10 cellular contexts compared by ENCODE assay signal in the genomic region with DNA sequence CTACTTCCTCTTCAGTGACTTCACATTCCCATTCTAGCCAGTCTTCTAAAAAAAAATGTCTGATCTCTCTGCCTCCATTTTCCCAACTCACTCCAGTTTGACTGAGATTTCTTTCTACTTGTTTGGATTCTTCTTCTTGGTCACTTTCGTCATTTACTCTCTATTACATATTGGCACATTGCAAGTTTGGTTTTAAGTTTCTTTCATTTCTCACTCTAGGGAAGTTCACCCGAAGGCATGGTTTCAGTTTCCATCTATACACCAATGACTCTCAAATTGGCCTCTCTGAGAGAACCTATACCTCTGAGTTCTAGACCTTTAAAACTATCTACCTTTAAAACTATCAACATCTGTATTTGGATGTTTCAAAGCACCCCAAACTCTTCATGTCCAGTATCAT. TPM values are rescaled to one million over a fixed set of nuclear protein-coding genes. Genes with fewer than 3 reads are reported as not detected.
DNase-seq lines count a peak whose midpoint lies in the region; ATAC-seq, FAIRE-seq and TF ChIP-seq lines count a peak whose summit lies in the region.
"Had no signal": no experiment of that assay in that cellular context is flagged by ENCODE, and none has a peak within 500 bp of the region (broad histone marks: within the 10 kb centered on the region; RNA-seq: fewer than 3 reads in every experiment).

No MANE protein-coding gene starts in this region.

- FAIRE-seq in kidney (lab: Jason Lieb, UNC): no peak

- H3K79me2 ChIP-seq in hepatocyte: no peaks in the 10 kb centered on the region

- H3K9me3 ChIP-seq in kidney (ENCODE audit: control insufficient read depth in 1 of 2, low read length in 2 of 2) (no peaks in the 10 kb centered on the region), hepatocyte (ENCODE audit: low read depth) (no peaks in the 10 kb centered on the region)
- H3K9me3 ChIP-seq: testis had no signal

- CTCF ChIA-PET in RWPE1 (lab: Yijun Ruan, JAX): no interaction called here

- H3K36me3 ChIP-seq in kidney (ENCODE audit: control insufficient read depth in 1 of 2, insufficient read depth in 2 of 2, low read length in 2 of 2) (no peaks in the 10 kb centered on the region), hepatocyte (replicated peaks; ENCODE audit: insufficient read depth, low read depth) (no peaks in the 10 kb centered on the region)

- no peak overlapping the region for H3K9ac ChIP-seq in kidney (ENCODE audit: low read length in 2 of 2)

- H3K4me1 ChIP-seq in kidney (ENCODE audit: control insufficient read depth in 1 of 2, insufficient read depth in 1 of 2, low read depth in 1 of 2, low read length in 2 of 2) (no peaks in the 10 kb centered on the region), hepatocyte (ENCODE audit: insufficient read depth) (no peaks in the 10 kb centered on the region)
- H3K4me1 ChIP-seq: testis had no signal

- WGBS in hepatocyte (ENCODE audit: low lambda C conversion rate, missing lambda C conversion rate): 97% methylated on average over 2 of the region's 2 CpGs

- DNase-seq in fibroblast of peridontal ligament (ENCODE audit: extremely low read depth): peak; percentile 50
- no peak for DNase-seq in RWPE1 (ENCODE audit: low spot score)
- DNase-seq in kidney: no peak
- DNase-seq in NCI-H524 treated with DMSO at 0.1 percent for 48 hours (lab: John Stamatoyannopoulos, UW): no peak
- DNase-seq in hepatocyte (ENCODE audit: low spot score): no peak
- DNase-seq: NCI-H2171, testis had no signal

- H3K27me3 ChIP-seq in hepatocyte: no peaks in the 10 kb centered on the region
- H3K27me3 ChIP-seq: testis had no signal

- no peaks in the 10 kb centered on the region for H4K20me1 ChIP-seq in hepatocyte (ENCODE audit: insufficient read depth, poor library complexity, severe bottlenecking)

- H2AFZ ChIP-seq in hepatocyte: no peak overlapping the region

- H3K9me2 ChIP-seq in hepatocyte (replicated peaks; ENCODE audit: insufficient read depth): no peaks in the 10 kb centered on the region

- POLR2A ChIA-PET in RWPE1 (lab: Yijun Ruan, JAX; ENCODE audit: low non-redundant PET): no interaction called here

- H3K27ac ChIP-seq in RWPE1: no peak overlapping the region
- no peak overlapping the region for H3K27ac ChIP-seq in kidney (ENCODE audit: low read depth in 2 of 2, low read length in 2 of 2)
- no peak overlapping the region for H3K27ac ChIP-seq in hepatocyte
- H3K27ac ChIP-seq: testis had no signal

- H3K4me3 ChIP-seq in kidney (ENCODE audit: low read length in 2 of 2): no peak overlapping the region
- no peak overlapping the region for H3K4me3 ChIP-seq in hepatocyte
- H3K4me3 ChIP-seq: testis had no signal

- ATAC-seq in GM18508 (IDR thresholded peaks at IDR 0.05; ENCODE audit: insufficient read depth, unreplicated experiment) (peak; percentile 99), GM21526 (IDR thresholded peaks at IDR 0.05; ENCODE audit: low FRiP score, unreplicated experiment) (peak; percentile 99), HG03457 (IDR thresholded peaks at IDR 0.05; ENCODE audit: unreplicated experiment) (peak; percentile 100)

- TF ChIP-seq CTCF in RWPE1 (conservative IDR thresholded peaks at IDR 0.05; ENCODE audit: low read depth): no peak
- TF ChIP-seq CTCF in kidney (IDR thresholded peaks at IDR 0.05; ENCODE audit: borderline replicate concordance, extremely low read depth, insufficient read depth): no peak
- no peak for TF ChIP-seq CTCF in hepatocyte (IDR thresholded peaks at IDR 0.05; ENCODE audit: poor library complexity)

- H3K4me2 ChIP-seq in hepatocyte: no peak overlapping the region

- intact Hi-C loops in kidney (cut with DNase I): no loop called here

RNA-seq across cellular contexts. Expression of gene CD109, which starts 51.3 kb away (rescaled TPM):
- total RNA-seq in kidney (19.0 TPM), hepatocyte (7.3 and 8.2 TPM in 2 replicates)
- polyA plus RNA-seq in kidney (ENCODE audit: insufficient read depth, low read depth, low replicate concordance) (3.7 TPM), hepatocyte (3.0 and 4.7 TPM in 2 replicates)
